Comparison of ENCODE assay signal across 17 cellular contexts in the genomic region with DNA sequence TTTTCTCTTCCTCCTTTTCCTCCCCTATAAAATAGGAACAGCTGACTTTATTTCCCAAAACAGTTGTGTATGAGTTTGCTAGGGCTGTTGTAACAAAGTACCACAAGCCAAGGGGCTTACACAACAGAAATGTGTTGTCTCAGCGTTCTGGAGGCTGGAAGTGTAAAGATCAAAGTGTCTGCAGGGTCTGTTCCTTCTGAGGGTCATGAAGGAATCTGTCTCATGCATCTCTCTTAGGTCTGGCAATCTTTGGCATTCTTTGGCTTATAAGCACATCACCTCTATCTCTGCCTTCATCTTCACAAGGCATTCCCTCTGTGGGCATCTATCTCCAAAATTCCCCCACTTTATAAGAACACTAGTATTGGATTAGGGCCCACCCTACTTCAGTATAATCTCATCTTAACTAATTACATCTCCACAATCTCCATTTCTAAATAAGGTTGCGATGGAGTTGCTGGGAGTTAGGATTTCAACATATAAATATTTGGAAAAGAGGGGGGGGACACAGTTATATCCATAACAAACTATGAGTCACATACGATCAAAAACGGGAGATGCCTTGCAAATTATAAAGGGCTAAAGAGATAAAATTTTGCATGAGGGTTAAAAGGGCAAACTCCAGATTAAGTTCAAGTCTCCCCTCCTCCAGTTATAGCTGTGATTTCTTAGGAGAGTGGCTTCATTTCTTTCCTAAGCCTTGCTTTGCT.
"Had no signal": no experiment of that assay in that cellular context is flagged by ENCODE, and none has a peak within 500 bp of the region (broad histone marks: within the 10 kb centered on the region; RNA-seq: fewer than 3 reads in every experiment).

No MANE protein-coding gene starts in this region.

- H3K27me3 Mint-ChIP-seq: dendritic cell treated with granulocyte-macrophage colony-stimulating factor and Interleukin-4, amounts not matched to agents 40 ng/mL and 50 ng/mL, for 4 days had no signal

- H3K9ac ChIP-seq: parathyroid adenoma had no signal

- H2AFZ ChIP-seq: parathyroid adenoma had no signal

- H3K4me1 ChIP-seq: breast epithelium had no signal

- H3K36me3 ChIP-seq: breast epithelium, gastroesophageal sphincter, heart right ventricle had no signal

- H3K4me3 ChIP-seq: breast epithelium, gastroesophageal sphincter, heart right ventricle had no signal

- H3K36me3 Mint-ChIP-seq: immature natural killer cell; naive thymus-derived CD8-positive, alpha-beta T cell; stimulated activated naive B cell treated with anti-CD40 and anti-IgM and Interleukin-4, amounts not matched to agents 10 μg/mL and 1 μg/mL and 100 μg/mL, for 72 hours had no signal

- H3K27ac ChIP-seq: breast epithelium, gastroesophageal sphincter, parathyroid adenoma had no signal

- H3K4me1 Mint-ChIP-seq: activated CD4-positive, alpha-beta T cell treated with anti-CD3 and anti-CD28 coated beads, Interleukin-2, amount 10 ng/mL, durations not matched to agents 7 days and 5 days; immature natural killer cell; stimulated activated naive B cell treated with anti-CD40 and anti-IgM and Interleukin-4, amounts not matched to agents 10 μg/mL and 1 μg/mL and 100 μg/mL, for 72 hours had no signal

- H3K27me3 ChIP-seq: gastroesophageal sphincter, heart right ventricle had no signal

- H3K27ac Mint-ChIP-seq: activated CD4-positive, alpha-beta T cell treated with anti-CD3 and anti-CD28 coated beads, Interleukin-2, amount 10 ng/mL, durations not matched to agents 7 days and 5 days; activated CD8-positive, alpha-beta T cell treated with anti-CD3 and anti-CD28 coated beads, Interleukin-2, amount 10 ng/mL, durations not matched to agents 7 days and 5 days; dendritic cell treated with granulocyte-macrophage colony-stimulating factor and Interleukin-4, amounts not matched to agents 40 ng/mL and 50 ng/mL, for 4 days; effector memory CD8-positive, alpha-beta T cell; immature natural killer cell; naive thymus-derived CD8-positive, alpha-beta T cell; stimulated activated naive B cell treated with anti-CD40 and anti-IgM and Interleukin-4, amounts not matched to agents 10 μg/mL and 1 μg/mL and 100 μg/mL, for 72 hours had no signal

- H3K79me2 ChIP-seq: parathyroid adenoma had no signal

- H3K9me3 Mint-ChIP-seq: activated CD4-positive, alpha-beta T cell treated with anti-CD3 and anti-CD28 coated beads, Interleukin-2, amount 10 ng/mL, durations not matched to agents 7 days and 5 days; dendritic cell treated with granulocyte-macrophage colony-stimulating factor and Interleukin-4, amounts not matched to agents 40 ng/mL and 50 ng/mL, for 4 days; effector memory CD8-positive, alpha-beta T cell; immature natural killer cell; naive thymus-derived CD8-positive, alpha-beta T cell; stimulated activated naive B cell treated with anti-CD40 and anti-IgM and Interleukin-4, amounts not matched to agents 10 μg/mL and 1 μg/mL and 100 μg/mL, for 72 hours had no signal

- H3K4me3 Mint-ChIP-seq: activated CD4-positive, alpha-beta T cell treated with anti-CD3 and anti-CD28 coated beads, Interleukin-2, amount 10 ng/mL, durations not matched to agents 7 days and 5 days; activated CD8-positive, alpha-beta T cell treated with anti-CD3 and anti-CD28 coated beads, Interleukin-2, amount 10 ng/mL, durations not matched to agents 7 days and 5 days; dendritic cell treated with granulocyte-macrophage colony-stimulating factor and Interleukin-4, amounts not matched to agents 40 ng/mL and 50 ng/mL, for 4 days; effector memory CD8-positive, alpha-beta T cell; immature natural killer cell; naive thymus-derived CD8-positive, alpha-beta T cell; stimulated activated naive B cell treated with anti-CD40 and anti-IgM and Interleukin-4, amounts not matched to agents 10 μg/mL and 1 μg/mL and 100 μg/mL, for 72 hours had no signal

- H3K9me3 ChIP-seq: breast epithelium, gastroesophageal sphincter, heart right ventricle had no signal

- DNase-seq: activated CD4-positive, alpha-beta T cell treated with anti-CD3 and anti-CD28 coated beads, Interleukin-2, amount 10 ng/mL, durations not matched to agents 7 days and 5 days; activated CD4-positive, CD25-positive, alpha-beta regulatory T cell; activated CD8-positive, alpha-beta T cell treated with anti-CD3 and anti-CD28 coated beads, Interleukin-2, amount 10 ng/mL, durations not matched to agents 7 days and 5 days; activated effector memory CD4-positive, alpha-beta T cell treated with Interleukin-2 at 50 U/mL for 16 hours; activated naive CD4-positive, alpha-beta T cell treated with anti-CD3 and anti-CD28 coated beads, Interleukin-2, amount 50 U/mL, for 16 hours; activated T-cell treated with anti-CD3 and anti-CD28 coated beads, Interleukin-2, amount 50 U/mL, for 48 hours; effector memory CD8-positive, alpha-beta T cell; heart right ventricle; immature natural killer cell; left ventricle myocardium superior; naive thymus-derived CD8-positive, alpha-beta T cell; stimulated activated CD4-positive, alpha-beta T cell treated with anti-CD3 and anti-CD28 coated beads, Interleukin-4, amount 100 ng/mL, for 4 hours; stimulated activated naive B cell treated with anti-CD40 and anti-IgM and Interleukin-4, amounts not matched to agents 10 μg/mL and 1 μg/mL and 100 μg/mL, for 72 hours had no signal
